Comparison of ENCODE assay signal across 2 cellular contexts in genomic region chr19:38917516-38917915, GRCh38.
TF ChIP-seq lines count a peak whose summit lies in the region.

No MANE protein-coding gene starts in this region.

TF ChIP-seq in A549, 52 proteins besides CTCF, POLR2A, EP300 and RAD21:
- TF ChIP-seq RFX5 (IDR thresholded peaks at IDR 0.05) (no peak), MAX (IDR thresholded peaks at IDR 0.05) (no peak), POLR2AphosphoS2 (conservative IDR thresholded peaks at IDR 0.05; ENCODE audit: low read length) (no peak), HOXA7 (CRISPR knock-in tag; IDR thresholded peaks at IDR 0.05) (no peak), HOXB5 (CRISPR knock-in tag; IDR thresholded peaks at IDR 0.05) (no peak)

TF ChIP-seq in IMR-90, 13 proteins besides CTCF, POLR2A, EP300 and RAD21:
- TF ChIP-seq ELK1 (IDR thresholded peaks at IDR 0.05; ENCODE audit: borderline replicate concordance, low read depth, low read length) (no peak), NFE2L2 (IDR thresholded peaks at IDR 0.05; ENCODE audit: low read depth, low read length) (no peak), SMC3 (IDR thresholded peaks at IDR 0.05; ENCODE audit: low read depth, low read length) (no peak), MAZ (IDR thresholded peaks at IDR 0.05; ENCODE audit: borderline replicate concordance, low read depth, low read length) (no peak), RFX5 (IDR thresholded peaks at IDR 0.05; ENCODE audit: low read depth, low read length) (no peak), CHD1 (IDR thresholded peaks at IDR 0.05; ENCODE audit: low read depth, low read length) (no peak), MAFK (IDR thresholded peaks at IDR 0.05; ENCODE audit: low read depth, low read length) (no peak), CEBPB (IDR thresholded peaks at IDR 0.05; ENCODE audit: low read depth, low read length) (no peak), RCOR1 (IDR thresholded peaks at IDR 0.05; ENCODE audit: insufficient replicate concordance, low read length) (no peak), BHLHE40 (IDR thresholded peaks at IDR 0.05; ENCODE audit: low read depth, low read length) (no peak), USF2 (IDR thresholded peaks at IDR 0.05; ENCODE audit: low read depth, low read length) (no peak), MXI1 (IDR thresholded peaks at IDR 0.05; ENCODE audit: borderline replicate concordance, low read depth, low read length) (no peak), FOS (IDR thresholded peaks at IDR 0.05; ENCODE audit: low read depth, low read length) (no peak)
TF ChIP-seq in IMR-90: peak in this region for 0.
